ENCODE assay signal across 12 cellular contexts in the genomic region with DNA sequence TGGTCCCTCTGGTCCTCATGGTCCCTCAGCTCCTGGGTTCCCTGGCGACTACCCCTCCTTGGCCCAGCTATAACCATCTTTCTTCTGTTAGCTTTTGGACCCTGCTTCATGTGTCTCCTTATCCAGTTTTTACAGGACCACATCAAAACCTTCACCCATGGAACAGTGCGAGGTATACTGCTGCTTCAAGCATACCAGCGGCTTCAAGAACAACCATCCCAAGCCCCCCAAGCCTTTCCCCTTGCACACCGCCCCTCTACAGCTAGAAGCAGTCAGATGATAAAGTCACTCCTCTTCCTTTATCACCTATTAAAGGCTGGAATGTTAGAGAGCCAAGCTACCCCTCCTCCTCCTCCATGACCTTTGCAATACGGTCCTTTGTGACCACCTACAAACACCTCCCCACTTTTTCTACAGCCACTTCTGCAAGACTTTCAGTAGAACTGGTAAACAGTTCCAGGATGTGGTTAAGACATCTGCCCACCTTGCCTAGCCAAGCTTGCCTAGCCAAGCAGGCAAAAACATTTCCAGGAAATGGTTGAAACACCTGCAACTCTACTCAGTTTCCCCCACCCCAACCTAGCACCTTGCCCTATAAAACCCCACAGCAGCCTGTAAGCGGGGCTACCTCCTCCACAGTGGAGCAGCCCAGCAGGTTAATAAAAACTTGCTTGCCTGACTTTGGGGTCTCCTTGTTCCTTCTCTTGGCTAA.
DNase-seq lines count a peak whose midpoint lies in the region; ATAC-seq and TF ChIP-seq lines count a peak whose summit lies in the region.
"Had no signal": no experiment of that assay in that cellular context is flagged by ENCODE, and none has a peak within 500 bp of the region (broad histone marks: within the 10 kb centered on the region; RNA-seq: fewer than 3 reads in every experiment).

No MANE protein-coding gene starts in this region.

- H3K27me3 Mint-ChIP-seq in T-helper 1 cell treated with Interleukin-12 subunit alpha and Interleukin-12 subunit beta and Interleukin-4 antibody, amounts not matched to agents 30 μg/mL and 1 μg/mL, for 36 hours (ENCODE audit: low read depth) = no peaks in the 10 kb centered on the region
- H3K27me3 Mint-ChIP-seq in stimulated activated naive B cell treated with anti-CD40 and anti-IgM and Interleukin-4, amounts not matched to agents 10 μg/mL and 1 μg/mL and 100 μg/mL, for 72 hours = no peaks in the 10 kb centered on the region
- H3K27me3 Mint-ChIP-seq in Calu3 (ENCODE audit: unreplicated experiment) = no peaks in the 10 kb centered on the region

- ATAC-seq in GM21723 (IDR thresholded peaks at IDR 0.05; ENCODE audit: unreplicated experiment) = peak; percentile 77
- peak; percentile 94 to 95 for ATAC-seq in stimulated activated naive B cell treated with anti-CD40 and anti-IgM and Interleukin-4, amounts not matched to agents 10 μg/mL and 1 μg/mL and 100 μg/mL, for 72 hours (replicated peaks)

- no peak for TF ChIP-seq CTCF in Calu3 (IDR thresholded peaks at IDR 0.05; ENCODE audit: unreplicated experiment)

- no TSS peak for BruUV-seq in Calu3 (replicated peaks; lab: Mats Ljungman, UMichigan)

- CTCF ChIA-PET in Calu3 (lab: Charles Lee) = no interaction called here

- peaks cover 20% of the 10 kb centered on the region for H3K36me3 Mint-ChIP-seq in T-helper 1 cell treated with Interleukin-12 subunit alpha and Interleukin-12 subunit beta and Interleukin-4 antibody, amounts not matched to agents 30 μg/mL and 1 μg/mL, for 36 hours (ENCODE audit: low read depth)
- peaks cover 25 to 31% of the 10 kb centered on the region in 2 donors for H3K36me3 Mint-ChIP-seq in stimulated activated naive B cell treated with anti-CD40 and anti-IgM and Interleukin-4, amounts not matched to agents 10 μg/mL and 1 μg/mL and 100 μg/mL, for 72 hours
- H3K36me3 Mint-ChIP-seq in Calu3 (ENCODE audit: insufficient read depth, unreplicated experiment) = no peaks in the 10 kb centered on the region

- H3K4me1 Mint-ChIP-seq in T-helper 1 cell treated with Interleukin-12 subunit alpha and Interleukin-12 subunit beta and Interleukin-4 antibody, amounts not matched to agents 30 μg/mL and 1 μg/mL, for 36 hours (ENCODE audit: low read depth) = peaks cover 24% of the 10 kb centered on the region
- H3K4me1 Mint-ChIP-seq in stimulated activated naive B cell treated with anti-CD40 and anti-IgM and Interleukin-4, amounts not matched to agents 10 μg/mL and 1 μg/mL and 100 μg/mL, for 72 hours = peaks cover 8 to 13% of the 10 kb centered on the region in 2 donors
- no peaks in the 10 kb centered on the region for H3K4me1 Mint-ChIP-seq in Calu3 (ENCODE audit: low read depth, unreplicated experiment)

- intact Hi-C loops in Calu3 (cut with micrococcal nuclease; ENCODE audit: unreplicated experiment) = no loop called here

- peaks cover 22% of the 10 kb centered on the region for H3K9me3 Mint-ChIP-seq in T-helper 1 cell treated with Interleukin-12 subunit alpha and Interleukin-12 subunit beta and Interleukin-4 antibody, amounts not matched to agents 30 μg/mL and 1 μg/mL, for 36 hours
- H3K9me3 Mint-ChIP-seq in stimulated activated naive B cell treated with anti-CD40 and anti-IgM and Interleukin-4, amounts not matched to agents 10 μg/mL and 1 μg/mL and 100 μg/mL, for 72 hours = peaks cover 13 to 14% of the 10 kb centered on the region in 2 donors
- peaks cover 4% of the 10 kb centered on the region for H3K9me3 Mint-ChIP-seq in Calu3 (ENCODE audit: low read depth, unreplicated experiment)

- peak; percentile 16 for DNase-seq in activated gamma-delta T cell treated with Interleukin-2 at 50 U/mL for 16 hours
- DNase-seq in activated gamma-delta T cell (lab: John Stamatoyannopoulos, UW) = no peak
- DNase-seq in stimulated activated naive B cell treated with anti-CD40 and anti-IgM and Interleukin-4, amounts not matched to agents 10 μg/mL and 1 μg/mL and 100 μg/mL, for 72 hours = peak; percentile 60
- DNase-seq in stimulated activated naive CD4-positive, alpha-beta T cell treated with Interleukin-2 at 50 U/mL for 16 hours (lab: John Stamatoyannopoulos, UW) = no peak
- DNase-seq in Kasumi-1 (lab: John Stamatoyannopoulos, UW) = no peak
- no peak for DNase-seq in Calu3
- DNase-seq: NCI-H1694, NCI-H82, ovary, WERI-Rb-1 had no signal

- H3K27ac Mint-ChIP-seq in T-helper 1 cell treated with Interleukin-12 subunit alpha and Interleukin-12 subunit beta and Interleukin-4 antibody, amounts not matched to agents 30 μg/mL and 1 μg/mL, for 36 hours = no peak overlapping the region
- no peak overlapping the region for H3K27ac Mint-ChIP-seq in stimulated activated naive B cell treated with anti-CD40 and anti-IgM and Interleukin-4, amounts not matched to agents 10 μg/mL and 1 μg/mL and 100 μg/mL, for 72 hours
- H3K27ac Mint-ChIP-seq in Calu3 (ENCODE audit: unreplicated experiment) = no peak overlapping the region

- H3K4me3 Mint-ChIP-seq in T-helper 1 cell treated with Interleukin-12 subunit alpha and Interleukin-12 subunit beta and Interleukin-4 antibody, amounts not matched to agents 30 μg/mL and 1 μg/mL, for 36 hours = peak overlapping the region; percentile 40
- H3K4me3 Mint-ChIP-seq in stimulated activated naive B cell treated with anti-CD40 and anti-IgM and Interleukin-4, amounts not matched to agents 10 μg/mL and 1 μg/mL and 100 μg/mL, for 72 hours = peak overlapping the region; percentile 46 to 76
- H3K4me3 Mint-ChIP-seq in Calu3 (ENCODE audit: low read depth, unreplicated experiment) = no peak overlapping the region

Comparison
In these comparisons a context has a peak if more than half of its experiments do, and no peak if none do; other contexts are left out.
1. DNase-seq: peak in activated gamma-delta T cell treated with Interleukin-2 at 50 U/mL for 16 hours (single experiment) and stimulated activated naive B cell treated with anti-CD40 and anti-IgM and Interleukin-4, amounts not matched to agents 10 μg/mL and 1 μg/mL and 100 μg/mL, for 72 hours (single experiment); none in activated gamma-delta T cell (single experiment), stimulated activated naive CD4-positive, alpha-beta T cell treated with Interleukin-2 at 50 U/mL for 16 hours (single experiment), Kasumi-1 (0 of 2) and Calu3 (single experiment).